Comparison of ENCODE assay signal across 14 cellular contexts in genomic region chr2:69985684-69986083, GRCh38. TPM values are rescaled to one million over a fixed set of nuclear protein-coding genes. Genes with fewer than 3 reads are reported as not detected.
DNase-seq lines count a peak whose midpoint lies in the region; ATAC-seq and TF ChIP-seq lines count a peak whose summit lies in the region.
"Had no signal": no experiment of that assay in that cellular context is flagged by ENCODE, and none has a peak within 500 bp of the region (broad histone marks: within the 10 kb centered on the region; RNA-seq: fewer than 3 reads in every experiment).

No MANE protein-coding gene starts in this region.

- no peaks in the 10 kb centered on the region for H3K36me3 ChIP-seq in MM.1S (replicated peaks; ENCODE audit: insufficient read depth, low read length)
- H3K36me3 ChIP-seq: thoracic aorta had no signal

- no peak overlapping the region for H2AFZ ChIP-seq in MM.1S (ENCODE audit: low read length)

- no peak overlapping the region for H3K4me3 ChIP-seq in fibroblast of villous mesenchyme (ENCODE audit: low read depth, low read length)
- H3K4me3 ChIP-seq in MM.1S (ENCODE audit: low read length): no peak overlapping the region
- H3K4me3 ChIP-seq: thoracic aorta had no signal

- H3K9me3 ChIP-seq in MM.1S (replicated peaks; ENCODE audit: insufficient read depth, low read length): no peaks in the 10 kb centered on the region
- H3K9me3 ChIP-seq: thoracic aorta had no signal

- H4K20me1 ChIP-seq in MM.1S (ENCODE audit: insufficient read depth, low read length): no peaks in the 10 kb centered on the region

- no peak overlapping the region for H3K9ac ChIP-seq in MM.1S (ENCODE audit: low read length)

- no peaks in the 10 kb centered on the region for H3F3A ChIP-seq in MM.1S (ENCODE audit: insufficient read depth, low read length)

- peak; percentile 33 for DNase-seq in AG20443 (ENCODE audit: low spot score)
- DNase-seq in SIG-M5 (lab: John Stamatoyannopoulos, UW): peak; percentile 58
- peak; percentile 94 for DNase-seq in fibroblast of villous mesenchyme (ENCODE audit: low read depth)
- DNase-seq in mucosa of gallbladder (ENCODE audit: low spot score): peak; percentile 45
- no peak for DNase-seq in stimulated activated CD4-positive, alpha-beta T cell treated with anti-CD3 and anti-CD28 coated beads, Interleukin-2, amount 100 ng/mL, for 24 hours
- DNase-seq in MM.1S: no peak
- DNase-seq: activated CD4-positive, alpha-beta T cell treated with anti-CD3 and anti-CD28 coated beads for 48 hours; activated T-cell treated with anti-CD3 and anti-CD28 coated beads, Interleukin-2, amount 50 U/mL, for 72 hours; effector CD4-positive, alpha-beta T cell; HFFc6; NCI-H446 treated with DMSO at 0.1 percent for 48 hours had no signal

- no peaks in the 10 kb centered on the region for H3K9me2 ChIP-seq in MM.1S (replicated peaks; ENCODE audit: insufficient read depth, low read length)

- H3K79me2 ChIP-seq in MM.1S (ENCODE audit: low read length): no peaks in the 10 kb centered on the region

- ATAC-seq in GM21825 (IDR thresholded peaks at IDR 0.05; ENCODE audit: unreplicated experiment): no peak
- ATAC-seq in HG03432 (IDR thresholded peaks at IDR 0.05; ENCODE audit: unreplicated experiment): no peak
- ATAC-seq: activated T-cell treated with anti-CD3 and anti-CD28 coated beads, Interleukin-2, amount 50 U/mL, for 72 hours had no signal

- no peaks in the 10 kb centered on the region for H3K4me1 ChIP-seq in MM.1S (ENCODE audit: low read length)

- H3K4me2 ChIP-seq in MM.1S (ENCODE audit: low read depth, low read length): no peak overlapping the region

- H3K27ac ChIP-seq in MM.1S (ENCODE audit: low read length): no peak overlapping the region
- H3K27ac ChIP-seq: thoracic aorta had no signal

- no peak for TF ChIP-seq CTCF in fibroblast of villous mesenchyme (IDR thresholded peaks at IDR 0.05; ENCODE audit: insufficient read depth, low read depth, low read length)
- TF ChIP-seq CTCF in MM.1S (IDR thresholded peaks at IDR 0.05; ENCODE audit: low read length): no peak

- H3K27me3 ChIP-seq in MM.1S (replicated peaks; ENCODE audit: insufficient read depth, low read length): no peaks in the 10 kb centered on the region

RNA-seq across cellular contexts. Expression of gene ASPRV1, which starts 24.3 kb away (rescaled TPM):
- total RNA-seq in fibroblast of villous mesenchyme: under 0.01 and 0.43 TPM in 2 replicates
- 1.1 TPM for total RNA-seq in mucosa of gallbladder

Comparison
In these comparisons a context has a peak if more than half of its experiments do, and no peak if none do; other contexts are left out.
1. DNase-seq: peak in AG20443 (single experiment), SIG-M5 (single experiment), fibroblast of villous mesenchyme (single experiment) and mucosa of gallbladder (single experiment); none in stimulated activated CD4-positive, alpha-beta T cell treated with anti-CD3 and anti-CD28 coated beads, Interleukin-2, amount 100 ng/mL, for 24 hours (0 of 2) and MM.1S (single experiment).